ENCODE assay signal across 1 cellular context in the genomic region with DNA sequence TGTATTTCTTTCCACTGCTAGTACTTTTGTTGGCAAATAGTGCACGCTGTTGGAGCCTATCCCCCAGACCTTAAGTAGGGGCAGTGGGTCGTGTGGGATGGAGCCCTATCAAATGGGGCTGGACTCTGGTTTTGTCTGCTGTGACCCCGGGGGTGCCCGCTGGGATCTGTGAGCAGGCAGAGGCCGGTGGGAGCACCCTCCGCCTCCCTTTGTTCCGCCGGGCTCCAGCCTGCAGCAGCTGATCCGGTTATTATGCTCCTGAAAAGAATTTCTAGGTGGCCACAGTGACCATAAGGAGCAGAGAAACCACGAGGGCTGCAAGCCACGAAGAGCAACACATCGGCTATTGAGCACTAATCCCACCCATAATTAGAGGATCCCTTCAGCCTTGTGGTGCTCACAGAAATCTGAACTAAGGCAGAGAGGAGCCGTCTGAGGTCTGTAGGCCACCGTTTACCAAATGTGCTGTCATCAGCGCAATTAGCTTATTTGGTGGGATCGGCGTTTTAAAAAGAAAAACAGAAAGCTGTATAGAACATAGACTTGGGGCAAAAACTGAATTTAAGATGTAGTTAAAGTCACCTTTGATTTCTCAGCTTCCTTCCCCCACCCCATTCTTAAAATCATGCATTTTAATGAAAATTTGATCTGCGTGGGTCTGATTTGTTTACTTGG.
TF ChIP-seq lines count a peak whose summit lies in the region.

No MANE protein-coding gene starts in this region.

TF ChIP-seq in GM23338, 12 proteins besides CTCF, POLR2A, EP300 and RAD21 (continued from another document):
- TF ChIP-seq, protein P1, sequence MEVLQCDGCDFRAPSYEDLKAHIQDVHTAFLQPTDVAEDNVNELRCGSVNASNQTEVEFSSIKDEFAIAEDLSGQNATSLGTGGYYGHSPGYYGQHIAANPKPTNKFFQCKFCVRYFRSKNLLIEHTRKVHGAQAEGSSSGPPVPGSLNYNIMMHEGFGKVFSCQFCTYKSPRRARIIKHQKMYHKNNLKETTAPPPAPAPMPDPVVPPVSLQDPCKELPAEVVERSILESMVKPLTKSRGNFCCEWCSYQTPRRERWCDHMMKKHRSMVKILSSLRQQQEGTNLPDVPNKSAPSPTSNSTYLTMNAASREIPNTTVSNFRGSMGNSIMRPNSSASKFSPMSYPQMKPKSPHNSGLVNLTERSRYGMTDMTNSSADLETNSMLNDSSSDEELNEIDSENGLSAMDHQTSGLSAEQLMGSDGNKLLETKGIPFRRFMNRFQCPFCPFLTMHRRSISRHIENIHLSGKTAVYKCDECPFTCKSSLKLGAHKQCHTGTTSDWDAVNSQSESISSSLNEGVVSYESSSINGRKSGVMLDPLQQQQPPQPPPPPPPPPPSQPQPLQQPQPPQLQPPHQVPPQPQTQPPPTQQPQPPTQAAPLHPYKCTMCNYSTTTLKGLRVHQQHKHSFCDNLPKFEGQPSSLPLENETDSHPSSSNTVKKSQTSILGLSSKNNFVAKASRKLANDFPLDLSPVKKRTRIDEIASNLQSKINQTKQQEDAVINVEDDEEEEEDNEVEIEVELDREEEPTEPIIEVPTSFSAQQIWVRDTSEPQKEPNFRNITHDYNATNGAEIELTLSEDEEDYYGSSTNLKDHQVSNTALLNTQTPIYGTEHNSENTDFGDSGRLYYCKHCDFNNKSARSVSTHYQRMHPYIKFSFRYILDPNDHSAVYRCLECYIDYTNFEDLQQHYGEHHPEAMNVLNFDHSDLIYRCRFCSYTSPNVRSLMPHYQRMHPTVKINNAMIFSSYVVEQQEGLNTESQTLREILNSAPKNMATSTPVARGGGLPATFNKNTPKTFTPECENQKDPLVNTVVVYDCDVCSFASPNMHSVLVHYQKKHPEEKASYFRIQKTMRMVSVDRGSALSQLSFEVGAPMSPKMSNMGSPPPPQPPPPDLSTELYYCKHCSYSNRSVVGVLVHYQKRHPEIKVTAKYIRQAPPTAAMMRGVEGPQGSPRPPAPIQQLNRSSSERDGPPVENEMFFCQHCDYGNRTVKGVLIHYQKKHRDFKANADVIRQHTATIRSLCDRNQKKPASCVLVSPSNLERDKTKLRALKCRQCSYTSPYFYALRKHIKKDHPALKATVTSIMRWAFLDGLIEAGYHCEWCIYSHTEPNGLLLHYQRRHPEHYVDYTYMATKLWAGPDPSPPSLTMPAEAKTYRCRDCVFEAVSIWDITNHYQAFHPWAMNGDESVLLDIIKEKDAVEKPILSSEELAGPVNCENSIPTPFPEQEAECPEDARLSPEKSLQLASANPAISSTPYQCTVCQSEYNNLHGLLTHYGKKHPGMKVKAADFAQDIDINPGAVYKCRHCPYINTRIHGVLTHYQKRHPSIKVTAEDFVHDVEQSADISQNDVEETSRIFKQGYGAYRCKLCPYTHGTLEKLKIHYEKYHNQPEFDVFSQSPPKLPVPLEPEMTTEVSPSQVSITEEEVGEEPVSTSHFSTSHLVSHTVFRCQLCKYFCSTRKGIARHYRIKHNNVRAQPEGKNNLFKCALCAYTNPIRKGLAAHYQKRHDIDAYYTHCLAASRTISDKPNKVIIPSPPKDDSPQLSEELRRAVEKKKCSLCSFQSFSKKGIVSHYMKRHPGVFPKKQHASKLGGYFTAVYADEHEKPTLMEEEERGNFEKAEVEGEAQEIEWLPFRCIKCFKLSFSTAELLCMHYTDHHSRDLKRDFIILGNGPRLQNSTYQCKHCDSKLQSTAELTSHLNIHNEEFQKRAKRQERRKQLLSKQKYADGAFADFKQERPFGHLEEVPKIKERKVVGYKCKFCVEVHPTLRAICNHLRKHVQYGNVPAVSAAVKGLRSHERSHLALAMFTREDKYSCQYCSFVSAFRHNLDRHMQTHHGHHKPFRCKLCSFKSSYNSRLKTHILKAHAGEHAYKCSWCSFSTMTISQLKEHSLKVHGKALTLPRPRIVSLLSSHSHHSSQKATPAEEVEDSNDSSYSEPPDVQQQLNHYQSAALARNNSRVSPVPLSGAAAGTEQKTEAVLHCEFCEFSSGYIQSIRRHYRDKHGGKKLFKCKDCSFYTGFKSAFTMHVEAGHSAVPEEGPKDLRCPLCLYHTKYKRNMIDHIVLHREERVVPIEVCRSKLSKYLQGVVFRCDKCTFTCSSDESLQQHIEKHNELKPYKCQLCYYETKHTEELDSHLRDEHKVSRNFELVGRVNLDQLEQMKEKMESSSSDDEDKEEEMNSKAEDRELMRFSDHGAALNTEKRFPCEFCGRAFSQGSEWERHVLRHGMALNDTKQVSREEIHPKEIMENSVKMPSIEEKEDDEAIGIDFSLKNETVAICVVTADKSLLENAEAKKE (CRISPR knock-in tag; IDR thresholded peaks at IDR 0.05), result no peak
- no peak for TF ChIP-seq EZH2 (IDR thresholded peaks at IDR 0.05; ENCODE audit: low read depth, unreplicated experiment)
- TF ChIP-seq, protein P2, sequence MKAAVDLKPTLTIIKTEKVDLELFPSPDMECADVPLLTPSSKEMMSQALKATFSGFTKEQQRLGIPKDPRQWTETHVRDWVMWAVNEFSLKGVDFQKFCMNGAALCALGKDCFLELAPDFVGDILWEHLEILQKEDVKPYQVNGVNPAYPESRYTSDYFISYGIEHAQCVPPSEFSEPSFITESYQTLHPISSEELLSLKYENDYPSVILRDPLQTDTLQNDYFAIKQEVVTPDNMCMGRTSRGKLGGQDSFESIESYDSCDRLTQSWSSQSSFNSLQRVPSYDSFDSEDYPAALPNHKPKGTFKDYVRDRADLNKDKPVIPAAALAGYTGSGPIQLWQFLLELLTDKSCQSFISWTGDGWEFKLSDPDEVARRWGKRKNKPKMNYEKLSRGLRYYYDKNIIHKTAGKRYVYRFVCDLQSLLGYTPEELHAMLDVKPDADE (IDR thresholded peaks at IDR 0.05), result no peak
- TF ChIP-seq EZH2phosphoT487 (IDR thresholded peaks at IDR 0.05; ENCODE audit: unreplicated experiment), result no peak
- TF ChIP-seq ZNF114 (CRISPR knock-in tag; IDR thresholded peaks at IDR 0.05), result no peak
- TF ChIP-seq POLR2AphosphoS5 (IDR thresholded peaks at IDR 0.05; ENCODE audit: low read depth), result no peak
